ENCODE assay signal across 9 cellular contexts in genomic region chr16:30948956-30949654, GRCh38. TPM values are rescaled to one million over a fixed set of nuclear protein-coding genes. Genes with fewer than 3 reads are reported as not detected.
DNase-seq lines count a peak whose midpoint lies in the region; ATAC-seq, FAIRE-seq and TF ChIP-seq lines count a peak whose summit lies in the region.
"Had no signal": no experiment of that assay in that cellular context is flagged by ENCODE, and none has a peak within 500 bp of the region (broad histone marks: within the 10 kb centered on the region; RNA-seq: fewer than 3 reads in every experiment).

Gene ORAI3, plus strand, starts transcription at chr16:30949068. Its CDS starts 222 bp downstream, at chr16:30949290.

- H3K79me2 ChIP-seq in keratinocyte (ENCODE audit: control insufficient read depth, insufficient read depth, low read length): no peaks in the 10 kb centered on the region

- H3K27ac ChIP-seq in HUES6 (ENCODE audit: low read depth, low read length) (peak within 1 kb of the TSS; percentile 87), keratinocyte (ENCODE audit: control insufficient read depth, insufficient read depth, low read length) (peak within 1 kb of the TSS; percentile 83), small intestine (ENCODE audit: low read depth in 1 of 2, low read length in 1 of 2) (peak within 1 kb of the TSS; percentile 60 to 75)

- dilution Hi-C loops in keratinocyte (cut with MboI; ENCODE audit: extremely low pct_ligation_motif_present, low sequenced_read_pairs): no loop called here

- H3K27me3 Mint-ChIP-seq in chondrocyte (ENCODE audit: low read depth): no peaks in the 10 kb centered on the region

- FAIRE-seq in keratinocyte (lab: Jason Lieb, UNC) (no peak), small intestine (lab: Jason Lieb, UNC) (no peak)
- FAIRE-seq: islet of Langerhans had no signal

- peaks cover 23% of the 10 kb centered on the region for H3K4me1 ChIP-seq in HUES6 (ENCODE audit: control insufficient read depth, insufficient read depth, low read length)
- peaks cover 19% of the 10 kb centered on the region for H3K4me1 ChIP-seq in keratinocyte (ENCODE audit: control insufficient read depth, extremely low read depth, insufficient read depth, low read length)
- no peaks in the 10 kb centered on the region for H3K4me1 ChIP-seq in small intestine (ENCODE audit: control insufficient read depth in 2 of 2, insufficient read depth in 1 of 2, low read depth in 1 of 2, low read length in 1 of 2)

- peak within 1 kb of the TSS; percentile 85 for H3K27ac Mint-ChIP-seq in chondrocyte (ENCODE audit: unreplicated experiment)

- H3K4me1 Mint-ChIP-seq in chondrocyte (ENCODE audit: low read depth): peaks cover 39% of the 10 kb centered on the region

- peak within 1 kb of the TSS; percentile 75 for H3K4me3 ChIP-seq in HUES6 (ENCODE audit: low read depth, low read length)
- peak within 1 kb of the TSS; percentile 50 to 84 (median 82) for H3K4me3 ChIP-seq in keratinocyte (ENCODE audit: control insufficient read depth in 2 of 3, extremely low read depth in 1 of 3, insufficient read depth in 2 of 3, low read depth in 1 of 3, low read length in 3 of 3)
- H3K4me3 ChIP-seq in small intestine (ENCODE audit: low read depth in 1 of 2, low read length in 2 of 2): peak within 1 kb of the TSS; percentile 82 to 90

- intact Hi-C loops in T-helper 2 cell treated with Interferon-gamma antibody and Interleukin-4, amounts not matched to agents 100 ng/mL and 5 ng/mL, for 36 hours (cut with micrococcal nuclease): loop anchor here (2.0 kb wide), 1 partner anchor 26 kb away; the partner anchor contains the start of gene FBXL19

- no peaks in the 10 kb centered on the region for H4K20me1 ChIP-seq in keratinocyte (ENCODE audit: control insufficient read depth, extremely low read depth, insufficient read depth, low read length)

- H3K9me3 ChIP-seq in HUES6 (ENCODE audit: control insufficient read depth, insufficient read depth, low read depth, low read length) (no peaks in the 10 kb centered on the region), keratinocyte (ENCODE audit: control insufficient read depth, low read depth, low read length) (no peaks in the 10 kb centered on the region), small intestine (ENCODE audit: control insufficient read depth, low read depth) (no peaks in the 10 kb centered on the region)

- H3K27me3 ChIP-seq in HUES6 (ENCODE audit: control insufficient read depth, insufficient read depth, low read length) (no peaks in the 10 kb centered on the region), keratinocyte (ENCODE audit: control insufficient read depth, extremely low read depth, insufficient read depth, low read length) (no peaks in the 10 kb centered on the region), small intestine (ENCODE audit: control insufficient read depth in 2 of 2, insufficient read depth in 2 of 2, low read length in 2 of 2) (no peaks in the 10 kb centered on the region)

- ATAC-seq in GM21381 (IDR thresholded peaks at IDR 0.05; ENCODE audit: unreplicated experiment): peak; percentile 57

- H3K36me3 ChIP-seq in HUES6 (ENCODE audit: control insufficient read depth, insufficient read depth, low read length): peaks cover 21% of the 10 kb centered on the region
- peaks cover 9 to 13% of the 10 kb centered on the region in 2 experiments for H3K36me3 ChIP-seq in keratinocyte (ENCODE audit: control insufficient read depth in 2 of 2, extremely low read depth in 1 of 2, insufficient read depth in 2 of 2, low read length in 2 of 2)
- no peaks in the 10 kb centered on the region for H3K36me3 ChIP-seq in small intestine (ENCODE audit: control insufficient read depth in 2 of 2, insufficient read depth in 2 of 2, low read length in 2 of 2)

- TF ChIP-seq CTCF in chondrocyte (IDR thresholded peaks at IDR 0.05) (no peak), keratinocyte (optimal IDR thresholded peaks at IDR 0.05 in 1 of 3, IDR thresholded peaks at IDR 0.05 in 1 of 3, conservative IDR thresholded peaks at IDR 0.05 in 1 of 3; ENCODE audit: extremely low read depth in 1 of 3, insufficient read depth in 2 of 3, low read length in 3 of 3) (no peak)

- peaks cover 2% of the 10 kb centered on the region for H3K36me3 Mint-ChIP-seq in chondrocyte (ENCODE audit: low read depth)

- no peaks in the 10 kb centered on the region for H3K9me3 Mint-ChIP-seq in chondrocyte (ENCODE audit: low read depth)

- 1% methylated on average over 38 to 56 of the region's 56 CpGs for WGBS in small intestine, 3 donors

- H3K4me2 ChIP-seq in keratinocyte (ENCODE audit: control insufficient read depth, extremely low read depth, insufficient read depth, low read depth, low read length): peak within 1 kb of the TSS; percentile 98

- peak within 1 kb of the TSS; percentile 86 for H3K4me3 Mint-ChIP-seq in chondrocyte (ENCODE audit: unreplicated experiment)

- no peak within 1 kb of the TSS for H2AFZ ChIP-seq in keratinocyte (ENCODE audit: control insufficient read depth, low read length)

- DNase-seq in ELF-1 (ENCODE audit: low read depth, low spot score) (peak; percentile 73), chondrocyte (ENCODE audit: low spot score) (peak; percentile 92), keratinocyte (ENCODE audit: low read depth, low spot score) (no peak), small intestine (peak; percentile 65), NCI-H1048 (lab: John Stamatoyannopoulos, UW) (no peak)

- H3K9ac ChIP-seq in HUES6 (ENCODE audit: low read length): peak within 1 kb of the TSS; percentile 72
- peak within 1 kb of the TSS; percentile 83 for H3K9ac ChIP-seq in keratinocyte (ENCODE audit: control insufficient read depth, extremely low read depth, insufficient read depth, low read length)

- no peaks in the 10 kb centered on the region for H3K9me1 ChIP-seq in keratinocyte (ENCODE audit: control insufficient read depth, extremely low read depth, insufficient read depth, low read length)

RNA-seq across cellular contexts. Expression of gene ORAI3, which starts in this region (rescaled TPM):
- 25.7 and 27.1 TPM in 2 replicates for total RNA-seq in T-helper 2 cell treated with Interferon-gamma antibody and Interleukin-4, amounts not matched to agents 100 ng/mL and 5 ng/mL, for 36 hours
- total RNA-seq in chondrocyte: 10.3 to 16.0 TPM (median 15.6 TPM) in 3 replicates
- polyA plus RNA-seq in keratinocyte (8.1 to 12.7 TPM (median 10.8 TPM) in 3 replicates), small intestine (10 to 100 TPM in 1 of 3 donors, 1 to 10 TPM in 2; 6.2 to 10.5 (median 6.7) TPM)
- polyA plus RNA-seq in keratinocyte (2011; ENCODE audit: low read depth): 2.3 TPM
- polyA plus RNA-seq in keratinocyte (2011; cell fraction: cytosol; rRNA removed): 10.3 and 13.2 TPM in 2 replicates
- 16.6 and 23.6 TPM in 2 replicates for polyA plus RNA-seq in keratinocyte (2011; cell fraction: nucleus; rRNA removed)
- 8.0 and 11.6 TPM in 2 replicates for polyA plus RNA-seq in keratinocyte (2012; ENCODE audit: low replicate concordance)
- 11.8 to 14.7 TPM (median 13.6 TPM) in 3 replicates for polyA minus RNA-seq in keratinocyte
- 10.6 TPM for polyA minus RNA-seq in keratinocyte (2011; cell fraction: cytosol; rRNA and poly(A)+ RNA removed)
- polyA minus RNA-seq in keratinocyte (2011; cell fraction: nucleus; rRNA and poly(A)+ RNA removed): 12.5 and 14.9 TPM in 2 replicates

Comparison
In these comparisons a context has a peak if more than half of its experiments do, and no peak if none do; other contexts are left out.
1. DNase-seq: peak in ELF-1 (single experiment), chondrocyte (single experiment) and small intestine (single experiment); none in keratinocyte (single experiment) and NCI-H1048 (single experiment).
2. Peak in every context shown above with its lines, with median percentiles within 50 percentile points of each other: H3K27ac ChIP-seq and H3K4me3 ChIP-seq.